Comparison of ENCODE assay signal across 18 cellular contexts in the genomic region with DNA sequence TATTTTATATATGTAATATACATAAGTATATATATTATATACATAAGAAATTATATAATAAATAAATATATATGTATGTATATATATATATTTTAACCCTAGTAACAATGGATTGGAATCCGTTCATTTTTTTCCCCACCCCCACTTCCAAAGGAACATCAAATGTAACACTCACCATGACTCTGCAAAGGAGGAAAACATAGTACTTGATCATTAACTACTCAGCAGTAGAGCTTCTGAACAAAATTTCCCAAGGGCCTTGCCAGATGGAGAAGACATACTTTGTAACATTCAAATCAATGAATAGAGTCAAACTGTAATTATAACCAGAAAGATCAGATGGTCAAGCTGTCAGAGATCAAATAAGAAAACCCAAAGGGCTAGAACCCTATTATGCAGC.
"Had no signal": no experiment of that assay in that cellular context is flagged by ENCODE, and none has a peak within 500 bp of the region (broad histone marks: within the 10 kb centered on the region; RNA-seq: fewer than 3 reads in every experiment).

No MANE protein-coding gene starts in this region.

- H3K27me3 ChIP-seq: suprapubic skin had no signal

- H3K9me3 ChIP-seq: suprapubic skin had no signal

- H3K4me3 ChIP-seq: coronary artery, skin epidermis, suprapubic skin had no signal

- H3K27ac ChIP-seq: coronary artery, skin epidermis, suprapubic skin had no signal

- H3K27me3 Mint-ChIP-seq: activated CD4-positive, alpha-beta T cell treated with anti-CD3 and anti-CD28 coated beads, Interleukin-2, amount 10 ng/mL, durations not matched to agents 7 days and 5 days; activated naive CD8-positive, alpha-beta T cell treated with anti-CD3 and anti-CD28 coated beads, Interleukin-2, amount 10 ng/mL, durations not matched to agents 7 days and 5 days; brain; type B pancreatic cell had no signal

- DNase-seq: activated CD4-positive, alpha-beta T cell treated with anti-CD3 and anti-CD28 coated beads, Interleukin-2, amount 10 ng/mL, durations not matched to agents 7 days and 5 days; activated naive CD4-positive, alpha-beta T cell; activated naive CD8-positive, alpha-beta T cell treated with anti-CD3 and anti-CD28 coated beads, Interleukin-2, amount 10 ng/mL, durations not matched to agents 7 days and 5 days; activated T-cell treated with anti-CD3 and anti-CD28 coated beads for 4 hours; central memory CD4-positive, alpha-beta T cell; foreskin fibroblast; kidney glomerular epithelial cell; mesenchymal stem cell; natural killer cell; right cardiac atrium; stimulated activated CD4-positive, alpha-beta T cell treated with anti-CD3 and anti-CD28 coated beads, Interleukin-4, amount 100 ng/mL, for 4 hours; stimulated activated CD8-positive, alpha-beta memory T cell treated with anti-CD3 and anti-CD28 coated beads, Interleukin-4, amount 100 ng/mL, for 48 hours; stimulated activated naive CD8-positive, alpha-beta T cell treated with anti-CD3 and anti-CD28 coated beads, Interleukin-15, Interleukin-2, amounts not matched to agents 100 U/mL and 50 U/mL, for 24 hours had no signal

- ATAC-seq: natural killer cell; right cardiac atrium; stimulated activated naive CD8-positive, alpha-beta T cell treated with anti-CD3 and anti-CD28 coated beads, Interleukin-15, Interleukin-2, amounts not matched to agents 100 U/mL and 50 U/mL, for 24 hours had no signal

- H3K4me1 Mint-ChIP-seq: activated CD4-positive, alpha-beta T cell treated with anti-CD3 and anti-CD28 coated beads, Interleukin-2, amount 10 ng/mL, durations not matched to agents 7 days and 5 days; activated naive CD8-positive, alpha-beta T cell treated with anti-CD3 and anti-CD28 coated beads, Interleukin-2, amount 10 ng/mL, durations not matched to agents 7 days and 5 days; brain; natural killer cell had no signal

- H3K4me3 Mint-ChIP-seq: activated CD4-positive, alpha-beta T cell treated with anti-CD3 and anti-CD28 coated beads, Interleukin-2, amount 10 ng/mL, durations not matched to agents 7 days and 5 days; activated naive CD8-positive, alpha-beta T cell treated with anti-CD3 and anti-CD28 coated beads, Interleukin-2, amount 10 ng/mL, durations not matched to agents 7 days and 5 days; brain; natural killer cell; type B pancreatic cell had no signal

- H3K4me1 ChIP-seq: suprapubic skin had no signal

- H3K36me3 ChIP-seq: suprapubic skin had no signal

- H3K36me3 Mint-ChIP-seq: activated naive CD8-positive, alpha-beta T cell treated with anti-CD3 and anti-CD28 coated beads, Interleukin-2, amount 10 ng/mL, durations not matched to agents 7 days and 5 days; brain; type B pancreatic cell had no signal

- H3K9me3 Mint-ChIP-seq: activated naive CD8-positive, alpha-beta T cell treated with anti-CD3 and anti-CD28 coated beads, Interleukin-2, amount 10 ng/mL, durations not matched to agents 7 days and 5 days; brain; type B pancreatic cell had no signal

- H3K27ac Mint-ChIP-seq: activated CD4-positive, alpha-beta T cell treated with anti-CD3 and anti-CD28 coated beads, Interleukin-2, amount 10 ng/mL, durations not matched to agents 7 days and 5 days; activated naive CD8-positive, alpha-beta T cell treated with anti-CD3 and anti-CD28 coated beads, Interleukin-2, amount 10 ng/mL, durations not matched to agents 7 days and 5 days; brain; natural killer cell; type B pancreatic cell had no signal
